In the genomic region with DNA sequence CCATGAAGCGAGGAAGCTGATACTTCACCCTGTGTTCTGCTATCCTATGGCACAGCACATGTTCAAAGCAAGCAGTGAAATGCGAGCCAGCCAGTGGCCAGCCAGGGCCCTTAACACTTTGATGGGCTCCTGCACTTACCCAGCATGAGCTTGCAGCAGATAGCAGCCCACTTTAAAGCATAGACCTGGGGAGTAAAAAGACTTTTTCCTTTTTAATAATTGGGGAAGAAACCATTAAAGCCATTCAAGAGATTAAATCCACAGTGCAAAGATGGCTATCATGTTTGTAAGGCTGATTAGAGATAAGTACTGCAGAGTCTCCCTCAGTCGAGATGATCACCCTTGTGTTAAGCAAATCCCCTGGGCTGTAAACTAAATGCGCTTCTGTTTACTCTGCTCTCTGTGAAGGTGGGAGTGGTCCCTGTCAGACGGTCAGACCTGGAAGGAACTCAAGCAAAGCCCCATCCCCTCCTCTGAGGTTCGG, we compare ENCODE assay signal across 1 cellular context.
TF ChIP-seq lines count a peak whose summit lies in the region.

No MANE protein-coding gene starts in this region.

TF ChIP-seq in H1, 55 proteins besides CTCF, POLR2A, EP300 and RAD21:
- TF ChIP-seq HDAC2 (IDR thresholded peaks at IDR 0.05; ENCODE audit: borderline replicate concordance in 1 of 2, low read depth in 2 of 2, low read length in 2 of 2), result no peak
- TF ChIP-seq NANOG (IDR thresholded peaks at IDR 0.05; ENCODE audit: insufficient read depth, low read depth, low read length, poor library complexity, severe bottlenecking), result peak; percentile 13
